In the genomic region with DNA sequence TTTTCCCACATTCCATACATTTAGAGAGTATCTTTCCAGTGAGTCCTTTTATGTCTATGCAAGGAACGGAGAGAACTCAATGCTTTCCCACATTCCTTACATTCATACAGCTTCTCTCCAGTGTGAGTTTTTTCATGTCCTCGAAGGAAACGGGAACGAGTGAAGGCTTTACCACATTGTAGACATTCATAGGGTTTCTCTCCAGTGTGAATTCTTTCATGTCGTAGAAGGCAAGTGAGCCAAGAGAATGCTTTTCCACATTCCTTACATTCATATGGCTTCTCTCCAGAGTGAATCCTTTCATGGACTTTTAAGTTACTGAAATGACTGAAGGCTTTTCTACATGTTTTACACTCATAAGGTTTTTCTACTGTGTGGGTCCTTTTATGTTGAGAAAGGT, we compare ENCODE assay signal across 2 cellular contexts.
TF ChIP-seq lines count a peak whose summit lies in the region.

No MANE protein-coding gene starts in this region.

TF ChIP-seq in liver, 16 proteins besides CTCF, POLR2A, EP300 and RAD21:
- TF ChIP-seq, protein P1, sequence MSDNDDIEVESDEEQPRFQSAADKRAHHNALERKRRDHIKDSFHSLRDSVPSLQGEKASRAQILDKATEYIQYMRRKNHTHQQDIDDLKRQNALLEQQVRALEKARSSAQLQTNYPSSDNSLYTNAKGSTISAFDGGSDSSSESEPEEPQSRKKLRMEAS (IDR thresholded peaks at IDR 0.05): no peak
- TF ChIP-seq, protein P2, sequence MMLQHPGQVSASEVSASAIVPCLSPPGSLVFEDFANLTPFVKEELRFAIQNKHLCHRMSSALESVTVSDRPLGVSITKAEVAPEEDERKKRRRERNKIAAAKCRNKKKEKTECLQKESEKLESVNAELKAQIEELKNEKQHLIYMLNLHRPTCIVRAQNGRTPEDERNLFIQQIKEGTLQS (IDR thresholded peaks at IDR 0.05): no peak
- no peak for TF ChIP-seq HNF4G (IDR thresholded peaks at IDR 0.05)
- no peak for TF ChIP-seq FOXA2 (IDR thresholded peaks at IDR 0.05)

TF ChIP-seq in HepG2, 621 proteins besides CTCF, POLR2A, EP300 and RAD21:
- TF ChIP-seq ZNF746 (CRISPR knock-in tag; IDR thresholded peaks at IDR 0.05): no peak
- no peak for TF ChIP-seq ZNF558 (CRISPR knock-in tag; IDR thresholded peaks at IDR 0.05; ENCODE audit: borderline replicate concordance)
- TF ChIP-seq, protein P3, sequence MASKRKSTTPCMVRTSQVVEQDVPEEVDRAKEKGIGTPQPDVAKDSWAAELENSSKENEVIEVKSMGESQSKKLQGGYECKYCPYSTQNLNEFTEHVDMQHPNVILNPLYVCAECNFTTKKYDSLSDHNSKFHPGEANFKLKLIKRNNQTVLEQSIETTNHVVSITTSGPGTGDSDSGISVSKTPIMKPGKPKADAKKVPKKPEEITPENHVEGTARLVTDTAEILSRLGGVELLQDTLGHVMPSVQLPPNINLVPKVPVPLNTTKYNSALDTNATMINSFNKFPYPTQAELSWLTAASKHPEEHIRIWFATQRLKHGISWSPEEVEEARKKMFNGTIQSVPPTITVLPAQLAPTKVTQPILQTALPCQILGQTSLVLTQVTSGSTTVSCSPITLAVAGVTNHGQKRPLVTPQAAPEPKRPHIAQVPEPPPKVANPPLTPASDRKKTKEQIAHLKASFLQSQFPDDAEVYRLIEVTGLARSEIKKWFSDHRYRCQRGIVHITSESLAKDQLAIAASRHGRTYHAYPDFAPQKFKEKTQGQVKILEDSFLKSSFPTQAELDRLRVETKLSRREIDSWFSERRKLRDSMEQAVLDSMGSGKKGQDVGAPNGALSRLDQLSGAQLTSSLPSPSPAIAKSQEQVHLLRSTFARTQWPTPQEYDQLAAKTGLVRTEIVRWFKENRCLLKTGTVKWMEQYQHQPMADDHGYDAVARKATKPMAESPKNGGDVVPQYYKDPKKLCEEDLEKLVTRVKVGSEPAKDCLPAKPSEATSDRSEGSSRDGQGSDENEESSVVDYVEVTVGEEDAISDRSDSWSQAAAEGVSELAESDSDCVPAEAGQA (IDR thresholded peaks at IDR 0.05; ENCODE audit: low read depth): no peak
- TF ChIP-seq, protein P3 (CRISPR knock-in tag; IDR thresholded peaks at IDR 0.05; ENCODE audit: borderline replicate concordance): no peak
